Comparison of ENCODE assay signal across 10 cellular contexts in genomic region chr16:3780570-3780969, GRCh38.
A peak's percentile ranks its signal among the peaks of the same experiment; 100 is the strongest.
DNase-seq lines count a peak whose midpoint lies in the region; ATAC-seq and TF ChIP-seq lines count a peak whose summit lies in the region.
"Had no signal": no experiment of that assay in that cellular context is flagged by ENCODE, and none has a peak within 500 bp of the region (broad histone marks: within the 10 kb centered on the region; RNA-seq: fewer than 3 reads in every experiment).

No MANE protein-coding gene starts in this region.

- CTCF ChIA-PET in activated CD8-positive, alpha-beta T cell treated with anti-CD3 and anti-CD28 coated beads for 36 hours (lab: Charles Lee): interaction anchor here (1.1 to 1.3 kb wide), 3 partner anchors 87 to 96 kb away, joined by 3 to 7 read pairs (median 3); no protein-coding TSS in a partner anchor

- peak; percentile 37 for TF ChIP-seq CTCF in LNCAP (IDR thresholded peaks at IDR 0.05)
- TF ChIP-seq CTCF in activated CD8-positive, alpha-beta T cell treated with anti-CD3 and anti-CD28 coated beads for 36 hours (IDR thresholded peaks at IDR 0.05): no peak

- ATAC-seq in activated CD8-positive, alpha-beta T cell treated with anti-CD3 and anti-CD28 coated beads for 36 hours: peak; percentile 88

- H3K9me3 Mint-ChIP-seq in activated CD8-positive, alpha-beta T cell treated with anti-CD3 and anti-CD28 coated beads for 36 hours: no peaks in the 10 kb centered on the region

- H3K27ac Mint-ChIP-seq in activated CD8-positive, alpha-beta T cell treated with anti-CD3 and anti-CD28 coated beads for 36 hours: no peak overlapping the region

- H3K27me3 Mint-ChIP-seq in activated CD8-positive, alpha-beta T cell treated with anti-CD3 and anti-CD28 coated beads for 36 hours: no peaks in the 10 kb centered on the region

- H3K4me1 Mint-ChIP-seq in activated CD8-positive, alpha-beta T cell treated with anti-CD3 and anti-CD28 coated beads for 36 hours (ENCODE audit: low read depth): peaks cover 4% of the 10 kb centered on the region

- POLR2A ChIA-PET in activated CD8-positive, alpha-beta T cell treated with anti-CD3 and anti-CD28 coated beads for 36 hours (lab: Charles Lee): interaction anchor here (1.0 kb wide), 1 partner anchor 526 kb away, joined by 4 read pairs; no protein-coding TSS in a partner anchor

- intact Hi-C loops in activated CD8-positive, alpha-beta T cell treated with anti-CD3 and anti-CD28 coated beads for 36 hours (cut with micrococcal nuclease): no loop called here

- H3K4me3 Mint-ChIP-seq in activated CD8-positive, alpha-beta T cell treated with anti-CD3 and anti-CD28 coated beads for 36 hours: no peak overlapping the region

- DNase-seq in NCI-H2107 treated with DMSO at 0.1 percent for 48 hours (lab: John Stamatoyannopoulos, UW; ENCODE audit: unreplicated experiment) (peak; percentile 37), NCI-H2107 (lab: John Stamatoyannopoulos, UW) (no peak), myocyte (ENCODE audit: low read depth) (peak; percentile 36), DMS79 treated with DMSO at 0.1 percent for 48 hours (lab: John Stamatoyannopoulos, UW) (no peak), NCI-H2081 treated with DMSO at 0.1 percent for 48 hours (lab: John Stamatoyannopoulos, UW) (no peak)
- peak; percentile 40 for DNase-seq in activated CD8-positive, alpha-beta T cell treated with anti-CD3 and anti-CD28 coated beads for 36 hours
- DNase-seq in stimulated activated CD4-positive, alpha-beta T cell treated with anti-CD3 and anti-CD28 coated beads, Interleukin-4, amount 100 ng/mL, for 24 hours: no peak
- DNase-seq: amniotic stem cell, SHP77 had no signal

- peaks cover 10% of the 10 kb centered on the region for H3K36me3 Mint-ChIP-seq in activated CD8-positive, alpha-beta T cell treated with anti-CD3 and anti-CD28 coated beads for 36 hours (ENCODE audit: low read depth)

Comparison
In these comparisons a context has a peak if more than half of its experiments do, and no peak if none do; other contexts are left out.
1. DNase-seq: peak in NCI-H2107 treated with DMSO at 0.1 percent for 48 hours (single experiment), activated CD8-positive, alpha-beta T cell treated with anti-CD3 and anti-CD28 coated beads for 36 hours (single experiment) and myocyte (single experiment); none in NCI-H2107 (single experiment), DMS79 treated with DMSO at 0.1 percent for 48 hours (single experiment), NCI-H2081 treated with DMSO at 0.1 percent for 48 hours (single experiment) and stimulated activated CD4-positive, alpha-beta T cell treated with anti-CD3 and anti-CD28 coated beads, Interleukin-4, amount 100 ng/mL, for 24 hours (single experiment).